24 cellular contexts compared by ENCODE assay signal in genomic region chr12:67173258-67173657, GRCh38.
"Had no signal": no experiment of that assay in that cellular context is flagged by ENCODE, and none has a peak within 500 bp of the region (broad histone marks: within the 10 kb centered on the region; RNA-seq: fewer than 3 reads in every experiment).

No MANE protein-coding gene starts in this region.

- H3K4me1 ChIP-seq: pancreas, psoas muscle, right lobe of liver, sigmoid colon, stomach, thyroid gland, tibial nerve, upper lobe of left lung, vagina had no signal

- H3K27ac ChIP-seq: neutrophil, pancreas, psoas muscle, right lobe of liver, sigmoid colon, stomach, thoracic aorta, thyroid gland, tibial nerve, upper lobe of left lung, vagina had no signal

- ATAC-seq: naive thymus-derived CD8-positive, alpha-beta T cell; natural killer cell treated with Interleukin-12 subunit alpha and Interleukin-12 subunit beta and Interleukin-15 and Interleukin-18, amount 100 ng/mL, for 72 hours; pancreas; psoas muscle; right lobe of liver; stimulated activated effector memory CD8-positive, alpha-beta T cell treated with anti-CD3 and anti-CD28 coated beads, Interleukin-12 subunit alpha, Interleukin-12 subunit beta, amount 100 ng/mL, for 72 hours; stimulated activated naive B cell treated with anti-CD40 and anti-IgM and Interleukin-4, amounts not matched to agents 10 μg/mL and 1 μg/mL and 100 μg/mL, for 72 hours had no signal

- H3K9me3 ChIP-seq: neutrophil, pancreas, psoas muscle, right lobe of liver, sigmoid colon, stomach, thoracic aorta, thyroid gland, tibial nerve, upper lobe of left lung, vagina had no signal

- DNase-seq: naive thymus-derived CD8-positive, alpha-beta T cell; nephron progenitor cell; nucleus accumbens; pancreas; psoas muscle; right lobe of liver; sigmoid colon; small intestine; stimulated activated CD4-positive, alpha-beta T cell treated with anti-CD3 and anti-CD28 coated beads, Interleukin-15, amount 100 ng/mL, for 24 hours; stimulated activated CD4-positive, alpha-beta T cell treated with anti-CD3 and anti-CD28 coated beads, Interleukin-2, amount 100 ng/mL, for 24 hours; stimulated activated CD4-positive, alpha-beta T cell treated with anti-CD3 and anti-CD28 coated beads, Interleukin-2, amount 100 ng/mL, for 48 hours; stimulated activated CD4-positive, alpha-beta T cell treated with anti-CD3 and anti-CD28 coated beads, Interleukin-4, amount 100 ng/mL, for 24 hours; stimulated activated naive B cell treated with anti-CD40 and anti-IgM and Interleukin-4, amounts not matched to agents 10 μg/mL and 1 μg/mL and 100 μg/mL, for 72 hours; stimulated activated naive CD4-positive, alpha-beta T cell treated with Interleukin-2 at 50 U/mL for 16 hours; stomach; thyroid gland; trophoblast cell; upper lobe of left lung had no signal

- H3K36me3 ChIP-seq: neutrophil, pancreas, right lobe of liver, sigmoid colon, stomach, thoracic aorta, thyroid gland, tibial nerve, upper lobe of left lung, vagina had no signal

- H3K4me3 ChIP-seq: pancreas, psoas muscle, right lobe of liver, sigmoid colon, stomach, thoracic aorta, thyroid gland, tibial nerve, upper lobe of left lung, vagina had no signal

- H3K27me3 ChIP-seq: neutrophil, right lobe of liver, sigmoid colon, stomach, thyroid gland, upper lobe of left lung, vagina had no signal
